16 cellular contexts compared by ENCODE assay signal in genomic region chrX:99142745-99143144, GRCh38.
DNase-seq lines count a peak whose midpoint lies in the region; TF ChIP-seq lines count a peak whose summit lies in the region.
"Had no signal": no experiment of that assay in that cellular context is flagged by ENCODE, and none has a peak within 500 bp of the region (broad histone marks: within the 10 kb centered on the region; RNA-seq: fewer than 3 reads in every experiment).

No MANE protein-coding gene starts in this region.

- H2BK12ac ChIP-seq in neuronal stem cell (ENCODE audit: low read length) (no peak overlapping the region), mesenchymal stem cell (ENCODE audit: low read length in 2 of 2) (no peak overlapping the region)

- H3K4me1 ChIP-seq in hepatocyte (ENCODE audit: insufficient read depth) (no peaks in the 10 kb centered on the region), neuronal stem cell (ENCODE audit: control insufficient read depth in 2 of 2, insufficient read depth in 1 of 2, low read depth in 1 of 2, low read length in 2 of 2) (no peaks in the 10 kb centered on the region), mesenchymal stem cell (ENCODE audit: control insufficient read depth, insufficient read depth, low read depth, low read length) (no peaks in the 10 kb centered on the region)
- H3K4me1 ChIP-seq: BLaER1 had no signal

- H2BK120ac ChIP-seq in neuronal stem cell (ENCODE audit: low read depth, low read length) = no peak overlapping the region
- no peak overlapping the region for H2BK120ac ChIP-seq in mesenchymal stem cell (ENCODE audit: low read depth, low read length)

- H3K18ac ChIP-seq in neuronal stem cell (ENCODE audit: low read length) (no peak overlapping the region), mesenchymal stem cell (ENCODE audit: low read depth in 1 of 2, low read length in 2 of 2) (no peak overlapping the region)

- peak; percentile 2 for DNase-seq in H4 (ENCODE audit: low spot score)
- peak; percentile 0 for DNase-seq in NCI-H774 (lab: John Stamatoyannopoulos, UW)
- no peak for DNase-seq in hepatocyte (ENCODE audit: low spot score)
- DNase-seq in neuronal stem cell (ENCODE audit: low spot score) = no peak
- no peak for DNase-seq in mesenchymal stem cell
- DNase-seq in HEK293T (ENCODE audit: extremely low spot score) = no peak
- DNase-seq in activated CD4-positive, alpha-beta T cell treated with anti-CD3 and anti-CD28 coated beads, Interleukin-2, amount 50 U/mL, for 4 hours = no peak
- DNase-seq: Calu3; CD8-positive, alpha-beta T cell; H7; NCI-H1105 treated with DMSO at 0.1 percent for 48 hours; NCI-H187; NCI-H2107; NCI-H226; NCI-H524 had no signal

- no peaks in the 10 kb centered on the region for H3K9me2 ChIP-seq in hepatocyte (replicated peaks; ENCODE audit: insufficient read depth)

- no peak overlapping the region for H2BK5ac ChIP-seq in neuronal stem cell (ENCODE audit: low read length)
- no peak overlapping the region for H2BK5ac ChIP-seq in mesenchymal stem cell (ENCODE audit: low read depth, low read length, poor library complexity, severe bottlenecking)

- 44% methylated on average over 2 of the region's 2 CpGs for WGBS in hepatocyte (ENCODE audit: low lambda C conversion rate, missing lambda C conversion rate)
- WGBS in neuronal stem cell (ENCODE audit: extremely low coverage in 2 of 2, insufficient read length in 2 of 2, insufficient replicate concordance in 1 of 2), 2 donors = no CpG with 5 or more reads among the region's 2 CpGs
- 42% methylated on average over 2 of the region's 2 CpGs for WGBS in mesenchymal stem cell

- H3K9me3 ChIP-seq in hepatocyte (ENCODE audit: low read depth) (no peaks in the 10 kb centered on the region), neuronal stem cell (replicated peaks in 1 of 2; ENCODE audit: control insufficient read depth in 2 of 2, insufficient read depth in 1 of 2, low read depth in 1 of 2, low read length in 2 of 2) (no peaks in the 10 kb centered on the region), mesenchymal stem cell (ENCODE audit: control insufficient read depth, low read length) (peaks cover 7% of the 10 kb centered on the region)

- H3K14ac ChIP-seq in neuronal stem cell (ENCODE audit: low read length) = no peak overlapping the region
- no peak overlapping the region for H3K14ac ChIP-seq in mesenchymal stem cell (ENCODE audit: low read length in 2 of 2)

- H4K91ac ChIP-seq in neuronal stem cell (ENCODE audit: low read depth, low read length, poor library complexity) (no peak overlapping the region), mesenchymal stem cell (ENCODE audit: low read length) (no peak overlapping the region)

- H3K27ac ChIP-seq in hepatocyte (no peak overlapping the region), neuronal stem cell (replicated peaks; ENCODE audit: low read length) (no peak overlapping the region), mesenchymal stem cell (ENCODE audit: low read length, poor library complexity, severe bottlenecking) (no peak overlapping the region)
- H3K27ac ChIP-seq: BLaER1 had no signal

- H3K4me3 ChIP-seq in hepatocyte = no peak overlapping the region
- no peak overlapping the region for H3K4me3 ChIP-seq in neuronal stem cell (ENCODE audit: low read length in 2 of 2)
- no peak overlapping the region for H3K4me3 ChIP-seq in mesenchymal stem cell (ENCODE audit: insufficient read depth in 1 of 2, low read depth in 1 of 2, low read length in 2 of 2)
- H3K4me3 ChIP-seq: BLaER1 had no signal

- H3K23ac ChIP-seq in neuronal stem cell (ENCODE audit: low read depth, low read length, poor library complexity) = no peak overlapping the region
- no peak overlapping the region for H3K23ac ChIP-seq in mesenchymal stem cell (ENCODE audit: low read length in 2 of 2)

- H3K79me1 ChIP-seq in neuronal stem cell (ENCODE audit: low read depth, low read length) = no peaks in the 10 kb centered on the region
- no peaks in the 10 kb centered on the region for H3K79me1 ChIP-seq in mesenchymal stem cell (replicated peaks; ENCODE audit: low read length, poor library complexity, severe bottlenecking)

- no peak overlapping the region for H4K8ac ChIP-seq in neuronal stem cell (ENCODE audit: low read depth, low read length)
- H4K8ac ChIP-seq in mesenchymal stem cell (ENCODE audit: low read length) = no peak overlapping the region

- H3K27me3 ChIP-seq in hepatocyte (no peaks in the 10 kb centered on the region), neuronal stem cell (ENCODE audit: control insufficient read depth in 3 of 3, insufficient read depth in 3 of 3, low read depth in 1 of 3, low read length in 3 of 3) (no peaks in the 10 kb centered on the region), mesenchymal stem cell (ENCODE audit: control insufficient read depth in 1 of 2, insufficient read depth in 1 of 2, low read length in 2 of 2) (no peaks in the 10 kb centered on the region)

- H2AK5ac ChIP-seq in neuronal stem cell (ENCODE audit: low read depth, low read length) (no peak overlapping the region), mesenchymal stem cell (ENCODE audit: low read length, severe bottlenecking) (no peak overlapping the region)

- H4K20me1 ChIP-seq in hepatocyte (ENCODE audit: insufficient read depth, poor library complexity, severe bottlenecking) = no peaks in the 10 kb centered on the region
- H4K20me1 ChIP-seq: BLaER1 had no signal

- H3K4me2 ChIP-seq in hepatocyte (peak overlapping the region; percentile 59), neuronal stem cell (ENCODE audit: insufficient read depth, low read length, poor library complexity, severe bottlenecking) (no peak overlapping the region), mesenchymal stem cell (ENCODE audit: low read length, poor library complexity, severe bottlenecking) (no peak overlapping the region)
- H3K4me2 ChIP-seq: BLaER1 had no signal

- POLR2A ChIA-PET in HEK293T (lab: Yijun Ruan, JAX) = no interaction called here

- H3K36me3 ChIP-seq in hepatocyte (replicated peaks; ENCODE audit: insufficient read depth, low read depth) (no peaks in the 10 kb centered on the region), neuronal stem cell (replicated peaks in 1 of 2; ENCODE audit: control insufficient read depth in 2 of 2, insufficient read depth in 2 of 2, low read length in 2 of 2) (no peaks in the 10 kb centered on the region), mesenchymal stem cell (ENCODE audit: control insufficient read depth in 1 of 2, insufficient read depth in 2 of 2, low read depth in 1 of 2, low read length in 2 of 2) (no peaks in the 10 kb centered on the region)
- H3K36me3 ChIP-seq: BLaER1 had no signal

- H3K79me2 ChIP-seq in hepatocyte = no peaks in the 10 kb centered on the region

- no peak for TF ChIP-seq CTCF in hepatocyte (IDR thresholded peaks at IDR 0.05; ENCODE audit: poor library complexity)

- H2AFZ ChIP-seq in hepatocyte (peak overlapping the region; percentile 51), neuronal stem cell (ENCODE audit: low read length) (peak overlapping the region; percentile 3), mesenchymal stem cell (ENCODE audit: low read depth, low read length) (no peak overlapping the region)

- H3K4ac ChIP-seq in neuronal stem cell (ENCODE audit: low read length) = no peak overlapping the region
- H3K4ac ChIP-seq in mesenchymal stem cell (ENCODE audit: low read depth in 1 of 2, low read length in 2 of 2) = no peak overlapping the region

- CTCF ChIA-PET in HEK293T (lab: Yijun Ruan, JAX) = no interaction called here

- H2BK15ac ChIP-seq in neuronal stem cell (ENCODE audit: low read length) (no peak overlapping the region), mesenchymal stem cell (ENCODE audit: low read depth, poor library complexity, severe bottlenecking) (no peak overlapping the region)

- H3K9ac ChIP-seq in neuronal stem cell (ENCODE audit: low read depth, low read length, poor library complexity) (no peak overlapping the region), mesenchymal stem cell (ENCODE audit: low read length) (no peak overlapping the region)
- H3K9ac ChIP-seq: BLaER1 had no signal

TF ChIP-seq in HEK293T, 16 proteins besides CTCF, POLR2A, EP300 and RAD21:
- TF ChIP-seq ELF4 (IDR thresholded peaks at IDR 0.05) (no peak), FOXA1 (IDR thresholded peaks at IDR 0.05) (no peak), LEF1 (IDR thresholded peaks at IDR 0.05; ENCODE audit: borderline replicate concordance) (no peak), TARDBP (IDR thresholded peaks at IDR 0.05) (no peak), NFRKB (IDR thresholded peaks at IDR 0.05) (no peak), FOXK2 (IDR thresholded peaks at IDR 0.05) (no peak), L3MBTL2 (conservative IDR thresholded peaks at IDR 0.05) (no peak), SUZ12 (IDR thresholded peaks at IDR 0.05) (no peak), CTBP1 (IDR thresholded peaks at IDR 0.05; ENCODE audit: borderline replicate concordance) (no peak), ZNF384 (IDR thresholded peaks at IDR 0.05) (no peak), BHLHE40 (IDR thresholded peaks at IDR 0.05; ENCODE audit: borderline replicate concordance) (no peak), FOXM1 (IDR thresholded peaks at IDR 0.05; ENCODE audit: borderline replicate concordance) (no peak), HDGF (IDR thresholded peaks at IDR 0.05; ENCODE audit: borderline replicate concordance) (no peak)
TF ChIP-seq in HEK293T: peak in this region for 0.

Comparison
In these comparisons a context has a peak if more than half of its experiments do, and no peak if none do; other contexts are left out.
1. DNase-seq: peak in H4 (single experiment) and NCI-H774 (single experiment); none in hepatocyte (single experiment), neuronal stem cell (single experiment), mesenchymal stem cell (single experiment), HEK293T (single experiment) and activated CD4-positive, alpha-beta T cell treated with anti-CD3 and anti-CD28 coated beads, Interleukin-2, amount 50 U/mL, for 4 hours (0 of 2).